ENCODE assay signal across 2 cellular contexts in the genomic region with DNA sequence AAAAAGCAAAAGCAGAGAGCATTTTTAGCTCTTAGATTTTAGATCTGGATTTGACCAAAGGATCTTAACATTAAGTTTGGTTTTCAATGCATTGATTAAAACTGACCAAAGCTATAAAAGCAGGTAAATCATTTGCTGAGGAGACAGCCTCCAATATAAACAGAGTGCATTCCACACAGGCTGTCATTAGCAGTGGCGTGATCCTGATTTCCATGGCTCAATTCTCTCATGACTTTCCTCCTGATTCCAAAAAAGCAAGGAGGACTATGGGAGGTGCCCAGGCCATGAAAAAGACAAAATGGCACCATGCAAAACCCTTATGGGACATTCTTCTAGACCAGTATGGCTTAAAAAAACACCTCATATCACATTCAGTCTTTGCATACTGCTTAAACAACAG.
TF ChIP-seq lines count a peak whose summit lies in the region.

No MANE protein-coding gene starts in this region.

TF ChIP-seq in liver, 16 proteins besides CTCF, POLR2A, EP300 and RAD21:
- TF ChIP-seq NR2F2 (IDR thresholded peaks at IDR 0.05): no peak
- peak; percentile 65 for TF ChIP-seq FOXA1 (IDR thresholded peaks at IDR 0.05)
- peak; percentile 75 for TF ChIP-seq FOXA2 (IDR thresholded peaks at IDR 0.05)
- TF ChIP-seq, protein P1, sequence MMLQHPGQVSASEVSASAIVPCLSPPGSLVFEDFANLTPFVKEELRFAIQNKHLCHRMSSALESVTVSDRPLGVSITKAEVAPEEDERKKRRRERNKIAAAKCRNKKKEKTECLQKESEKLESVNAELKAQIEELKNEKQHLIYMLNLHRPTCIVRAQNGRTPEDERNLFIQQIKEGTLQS (IDR thresholded peaks at IDR 0.05): no peak
- TF ChIP-seq HNF4G (IDR thresholded peaks at IDR 0.05): peak; percentile 13
- peak; percentile 69 for TF ChIP-seq SP1 (IDR thresholded peaks at IDR 0.05)
- TF ChIP-seq JUND (IDR thresholded peaks at IDR 0.05): peak in 1 of 2 donors; percentile 47
- TF ChIP-seq, protein P2, sequence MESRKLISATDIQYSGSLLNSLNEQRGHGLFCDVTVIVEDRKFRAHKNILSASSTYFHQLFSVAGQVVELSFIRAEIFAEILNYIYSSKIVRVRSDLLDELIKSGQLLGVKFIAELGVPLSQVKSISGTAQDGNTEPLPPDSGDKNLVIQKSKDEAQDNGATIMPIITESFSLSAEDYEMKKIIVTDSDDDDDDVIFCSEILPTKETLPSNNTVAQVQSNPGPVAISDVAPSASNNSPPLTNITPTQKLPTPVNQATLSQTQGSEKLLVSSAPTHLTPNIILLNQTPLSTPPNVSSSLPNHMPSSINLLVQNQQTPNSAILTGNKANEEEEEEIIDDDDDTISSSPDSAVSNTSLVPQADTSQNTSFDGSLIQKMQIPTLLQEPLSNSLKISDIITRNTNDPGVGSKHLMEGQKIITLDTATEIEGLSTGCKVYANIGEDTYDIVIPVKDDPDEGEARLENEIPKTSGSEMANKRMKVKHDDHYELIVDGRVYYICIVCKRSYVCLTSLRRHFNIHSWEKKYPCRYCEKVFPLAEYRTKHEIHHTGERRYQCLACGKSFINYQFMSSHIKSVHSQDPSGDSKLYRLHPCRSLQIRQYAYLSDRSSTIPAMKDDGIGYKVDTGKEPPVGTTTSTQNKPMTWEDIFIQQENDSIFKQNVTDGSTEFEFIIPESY (IDR thresholded peaks at IDR 0.05): peak; percentile 53
- TF ChIP-seq EGR1 (IDR thresholded peaks at IDR 0.05; ENCODE audit: low read depth in 2 of 2): peak in 1 of 2 donors; percentile 42
- TF ChIP-seq RXRA (IDR thresholded peaks at IDR 0.05): peak; percentile 14 to 64
- TF ChIP-seq YY1 (IDR thresholded peaks at IDR 0.05): peak; percentile 93
- TF ChIP-seq GABPA (IDR thresholded peaks at IDR 0.05 in 1 of 2, conservative IDR thresholded peaks at IDR 0.05 in 1 of 2): no peak
- TF ChIP-seq, protein P3, sequence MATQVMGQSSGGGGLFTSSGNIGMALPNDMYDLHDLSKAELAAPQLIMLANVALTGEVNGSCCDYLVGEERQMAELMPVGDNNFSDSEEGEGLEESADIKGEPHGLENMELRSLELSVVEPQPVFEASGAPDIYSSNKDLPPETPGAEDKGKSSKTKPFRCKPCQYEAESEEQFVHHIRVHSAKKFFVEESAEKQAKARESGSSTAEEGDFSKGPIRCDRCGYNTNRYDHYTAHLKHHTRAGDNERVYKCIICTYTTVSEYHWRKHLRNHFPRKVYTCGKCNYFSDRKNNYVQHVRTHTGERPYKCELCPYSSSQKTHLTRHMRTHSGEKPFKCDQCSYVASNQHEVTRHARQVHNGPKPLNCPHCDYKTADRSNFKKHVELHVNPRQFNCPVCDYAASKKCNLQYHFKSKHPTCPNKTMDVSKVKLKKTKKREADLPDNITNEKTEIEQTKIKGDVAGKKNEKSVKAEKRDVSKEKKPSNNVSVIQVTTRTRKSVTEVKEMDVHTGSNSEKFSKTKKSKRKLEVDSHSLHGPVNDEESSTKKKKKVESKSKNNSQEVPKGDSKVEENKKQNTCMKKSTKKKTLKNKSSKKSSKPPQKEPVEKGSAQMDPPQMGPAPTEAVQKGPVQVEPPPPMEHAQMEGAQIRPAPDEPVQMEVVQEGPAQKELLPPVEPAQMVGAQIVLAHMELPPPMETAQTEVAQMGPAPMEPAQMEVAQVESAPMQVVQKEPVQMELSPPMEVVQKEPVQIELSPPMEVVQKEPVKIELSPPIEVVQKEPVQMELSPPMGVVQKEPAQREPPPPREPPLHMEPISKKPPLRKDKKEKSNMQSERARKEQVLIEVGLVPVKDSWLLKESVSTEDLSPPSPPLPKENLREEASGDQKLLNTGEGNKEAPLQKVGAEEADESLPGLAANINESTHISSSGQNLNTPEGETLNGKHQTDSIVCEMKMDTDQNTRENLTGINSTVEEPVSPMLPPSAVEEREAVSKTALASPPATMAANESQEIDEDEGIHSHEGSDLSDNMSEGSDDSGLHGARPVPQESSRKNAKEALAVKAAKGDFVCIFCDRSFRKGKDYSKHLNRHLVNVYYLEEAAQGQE (IDR thresholded peaks at IDR 0.05): peak; percentile 29
- TF ChIP-seq, protein P4, sequence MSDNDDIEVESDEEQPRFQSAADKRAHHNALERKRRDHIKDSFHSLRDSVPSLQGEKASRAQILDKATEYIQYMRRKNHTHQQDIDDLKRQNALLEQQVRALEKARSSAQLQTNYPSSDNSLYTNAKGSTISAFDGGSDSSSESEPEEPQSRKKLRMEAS (IDR thresholded peaks at IDR 0.05): peak; percentile 30
- TF ChIP-seq HNF4A (conservative IDR thresholded peaks at IDR 0.05): peak; percentile 33 to 60
- TF ChIP-seq TAF1 (conservative IDR thresholded peaks at IDR 0.05): peak; percentile 37
TF ChIP-seq in liver: peak in this region for 13.

TF ChIP-seq in HepG2, 621 proteins besides CTCF, POLR2A, EP300 and RAD21:
- TF ChIP-seq RELA (CRISPR knock-in tag; IDR thresholded peaks at IDR 0.05) (no peak), ZNF629 (CRISPR knock-in tag; conservative IDR thresholded peaks at IDR 0.05) (no peak), ERF (CRISPR knock-in tag; IDR thresholded peaks at IDR 0.05) (no peak), ARNT2 (CRISPR knock-in tag; IDR thresholded peaks at IDR 0.05; ENCODE audit: low read depth) (no peak), DNMT1 (CRISPR knock-in tag; IDR thresholded peaks at IDR 0.05) (no peak), HNRNPH1 (optimal IDR thresholded peaks at IDR 0.05; ENCODE audit: low read depth, low read length) (no peak), THYN1 (CRISPR knock-in tag; IDR thresholded peaks at IDR 0.05; ENCODE audit: borderline replicate concordance, low read depth) (no peak), ZNF354B (CRISPR knock-in tag; IDR thresholded peaks at IDR 0.05) (no peak)
- TF ChIP-seq, protein P1 (CRISPR knock-in tag; IDR thresholded peaks at IDR 0.05): no peak
- TF ChIP-seq, protein P5, sequence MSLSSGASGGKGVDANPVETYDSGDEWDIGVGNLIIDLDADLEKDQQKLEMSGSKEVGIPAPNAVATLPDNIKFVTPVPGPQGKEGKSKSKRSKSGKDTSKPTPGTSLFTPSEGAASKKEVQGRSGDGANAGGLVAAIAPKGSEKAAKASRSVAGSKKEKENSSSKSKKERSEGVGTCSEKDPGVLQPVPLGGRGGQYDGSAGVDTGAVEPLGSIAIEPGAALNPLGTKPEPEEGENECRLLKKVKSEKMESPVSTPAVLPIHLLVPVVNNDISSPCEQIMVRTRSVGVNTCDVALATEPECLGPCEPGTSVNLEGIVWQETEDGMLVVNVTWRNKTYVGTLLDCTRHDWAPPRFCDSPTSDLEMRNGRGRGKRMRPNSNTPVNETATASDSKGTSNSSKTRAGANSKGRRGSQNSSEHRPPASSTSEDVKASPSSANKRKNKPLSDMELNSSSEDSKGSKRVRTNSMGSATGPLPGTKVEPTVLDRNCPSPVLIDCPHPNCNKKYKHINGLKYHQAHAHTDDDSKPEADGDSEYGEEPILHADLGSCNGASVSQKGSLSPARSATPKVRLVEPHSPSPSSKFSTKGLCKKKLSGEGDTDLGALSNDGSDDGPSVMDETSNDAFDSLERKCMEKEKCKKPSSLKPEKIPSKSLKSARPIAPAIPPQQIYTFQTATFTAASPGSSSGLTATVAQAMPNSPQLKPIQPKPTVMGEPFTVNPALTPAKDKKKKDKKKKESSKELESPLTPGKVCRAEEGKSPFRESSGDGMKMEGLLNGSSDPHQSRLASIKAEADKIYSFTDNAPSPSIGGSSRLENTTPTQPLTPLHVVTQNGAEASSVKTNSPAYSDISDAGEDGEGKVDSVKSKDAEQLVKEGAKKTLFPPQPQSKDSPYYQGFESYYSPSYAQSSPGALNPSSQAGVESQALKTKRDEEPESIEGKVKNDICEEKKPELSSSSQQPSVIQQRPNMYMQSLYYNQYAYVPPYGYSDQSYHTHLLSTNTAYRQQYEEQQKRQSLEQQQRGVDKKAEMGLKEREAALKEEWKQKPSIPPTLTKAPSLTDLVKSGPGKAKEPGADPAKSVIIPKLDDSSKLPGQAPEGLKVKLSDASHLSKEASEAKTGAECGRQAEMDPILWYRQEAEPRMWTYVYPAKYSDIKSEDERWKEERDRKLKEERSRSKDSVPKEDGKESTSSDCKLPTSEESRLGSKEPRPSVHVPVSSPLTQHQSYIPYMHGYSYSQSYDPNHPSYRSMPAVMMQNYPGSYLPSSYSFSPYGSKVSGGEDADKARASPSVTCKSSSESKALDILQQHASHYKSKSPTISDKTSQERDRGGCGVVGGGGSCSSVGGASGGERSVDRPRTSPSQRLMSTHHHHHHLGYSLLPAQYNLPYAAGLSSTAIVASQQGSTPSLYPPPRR (CRISPR knock-in tag; IDR thresholded peaks at IDR 0.05; ENCODE audit: borderline replicate concordance): no peak
- TF ChIP-seq, protein P6, sequence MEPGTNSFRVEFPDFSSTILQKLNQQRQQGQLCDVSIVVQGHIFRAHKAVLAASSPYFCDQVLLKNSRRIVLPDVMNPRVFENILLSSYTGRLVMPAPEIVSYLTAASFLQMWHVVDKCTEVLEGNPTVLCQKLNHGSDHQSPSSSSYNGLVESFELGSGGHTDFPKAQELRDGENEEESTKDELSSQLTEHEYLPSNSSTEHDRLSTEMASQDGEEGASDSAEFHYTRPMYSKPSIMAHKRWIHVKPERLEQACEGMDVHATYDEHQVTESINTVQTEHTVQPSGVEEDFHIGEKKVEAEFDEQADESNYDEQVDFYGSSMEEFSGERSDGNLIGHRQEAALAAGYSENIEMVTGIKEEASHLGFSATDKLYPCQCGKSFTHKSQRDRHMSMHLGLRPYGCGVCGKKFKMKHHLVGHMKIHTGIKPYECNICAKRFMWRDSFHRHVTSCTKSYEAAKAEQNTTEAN (CRISPR knock-in tag; conservative IDR thresholded peaks at IDR 0.05): no peak
- TF ChIP-seq, protein P7, sequence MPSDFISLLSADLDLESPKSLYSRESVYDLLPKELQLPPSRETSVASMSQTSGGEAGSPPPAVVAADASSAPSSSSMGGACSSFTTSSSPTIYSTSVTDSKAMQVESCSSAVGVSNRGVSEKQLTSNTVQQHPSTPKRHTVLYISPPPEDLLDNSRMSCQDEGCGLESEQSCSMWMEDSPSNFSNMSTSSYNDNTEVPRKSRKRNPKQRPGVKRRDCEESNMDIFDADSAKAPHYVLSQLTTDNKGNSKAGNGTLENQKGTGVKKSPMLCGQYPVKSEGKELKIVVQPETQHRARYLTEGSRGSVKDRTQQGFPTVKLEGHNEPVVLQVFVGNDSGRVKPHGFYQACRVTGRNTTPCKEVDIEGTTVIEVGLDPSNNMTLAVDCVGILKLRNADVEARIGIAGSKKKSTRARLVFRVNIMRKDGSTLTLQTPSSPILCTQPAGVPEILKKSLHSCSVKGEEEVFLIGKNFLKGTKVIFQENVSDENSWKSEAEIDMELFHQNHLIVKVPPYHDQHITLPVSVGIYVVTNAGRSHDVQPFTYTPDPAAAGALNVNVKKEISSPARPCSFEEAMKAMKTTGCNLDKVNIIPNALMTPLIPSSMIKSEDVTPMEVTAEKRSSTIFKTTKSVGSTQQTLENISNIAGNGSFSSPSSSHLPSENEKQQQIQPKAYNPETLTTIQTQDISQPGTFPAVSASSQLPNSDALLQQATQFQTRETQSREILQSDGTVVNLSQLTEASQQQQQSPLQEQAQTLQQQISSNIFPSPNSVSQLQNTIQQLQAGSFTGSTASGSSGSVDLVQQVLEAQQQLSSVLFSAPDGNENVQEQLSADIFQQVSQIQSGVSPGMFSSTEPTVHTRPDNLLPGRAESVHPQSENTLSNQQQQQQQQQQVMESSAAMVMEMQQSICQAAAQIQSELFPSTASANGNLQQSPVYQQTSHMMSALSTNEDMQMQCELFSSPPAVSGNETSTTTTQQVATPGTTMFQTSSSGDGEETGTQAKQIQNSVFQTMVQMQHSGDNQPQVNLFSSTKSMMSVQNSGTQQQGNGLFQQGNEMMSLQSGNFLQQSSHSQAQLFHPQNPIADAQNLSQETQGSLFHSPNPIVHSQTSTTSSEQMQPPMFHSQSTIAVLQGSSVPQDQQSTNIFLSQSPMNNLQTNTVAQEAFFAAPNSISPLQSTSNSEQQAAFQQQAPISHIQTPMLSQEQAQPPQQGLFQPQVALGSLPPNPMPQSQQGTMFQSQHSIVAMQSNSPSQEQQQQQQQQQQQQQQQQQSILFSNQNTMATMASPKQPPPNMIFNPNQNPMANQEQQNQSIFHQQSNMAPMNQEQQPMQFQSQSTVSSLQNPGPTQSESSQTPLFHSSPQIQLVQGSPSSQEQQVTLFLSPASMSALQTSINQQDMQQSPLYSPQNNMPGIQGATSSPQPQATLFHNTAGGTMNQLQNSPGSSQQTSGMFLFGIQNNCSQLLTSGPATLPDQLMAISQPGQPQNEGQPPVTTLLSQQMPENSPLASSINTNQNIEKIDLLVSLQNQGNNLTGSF (CRISPR knock-in tag; IDR thresholded peaks at IDR 0.05): no peak
